8 cellular contexts compared by ENCODE assay signal in the genomic region with DNA sequence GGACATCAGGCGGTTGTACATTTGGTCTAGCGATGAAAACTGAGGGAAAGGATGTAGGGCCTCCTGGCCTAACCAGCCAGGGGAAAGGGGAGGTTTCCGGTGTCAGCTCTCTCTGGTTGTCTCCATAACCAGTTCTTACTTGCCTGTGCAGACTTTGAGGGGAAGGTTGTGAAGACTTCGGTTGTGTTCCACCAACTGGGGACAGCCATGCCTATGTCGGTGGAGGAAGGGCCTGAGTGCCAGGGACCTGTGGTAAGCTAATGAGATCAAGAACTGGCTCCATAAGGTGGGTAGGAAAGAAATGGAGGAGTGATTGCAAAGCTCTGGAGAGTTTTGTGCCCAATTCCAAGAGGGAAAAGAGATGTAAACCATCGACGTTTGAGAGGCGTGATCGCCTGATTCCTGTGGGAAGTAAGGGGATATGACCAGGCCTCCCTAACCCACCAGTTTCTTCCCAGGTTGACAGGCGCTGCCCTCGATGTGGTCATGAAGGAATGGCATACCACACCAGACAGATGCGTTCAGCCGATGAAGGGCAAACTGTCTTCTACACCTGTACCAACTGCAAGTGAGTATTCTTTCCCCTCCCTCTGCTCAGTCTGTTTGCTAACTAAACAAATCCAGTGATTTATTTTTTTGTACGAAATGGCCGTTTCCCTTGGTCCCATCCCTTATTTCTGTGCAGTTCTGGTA. TPM values are rescaled to one million over a fixed set of nuclear protein-coding genes. Genes with fewer than 3 reads are reported as not detected.
A peak's percentile ranks its signal among the peaks of the same experiment; 100 is the strongest.
DNase-seq lines count a peak whose midpoint lies in the region; TF ChIP-seq lines count a peak whose summit lies in the region.

No MANE protein-coding gene starts in this region.

- H3K14ac ChIP-seq in H9 (ENCODE audit: insufficient read depth, low read length) = no peak overlapping the region

- DNase-seq in NCI-H1417 (lab: John Stamatoyannopoulos, UW) (peak; percentile 21 to 65 (median 34)), NCI-H1417 treated with DMSO at 0.1 percent for 48 hours (lab: John Stamatoyannopoulos, UW) (no peak), H9 (no peak), NCI-H748 (lab: John Stamatoyannopoulos, UW; ENCODE audit: unreplicated experiment) (peak; percentile 55), astrocyte of the spinal cord (ENCODE audit: low read depth, low spot score) (peak; percentile 29), immature natural killer cell (peak; percentile 64 to 72 (median 70)), smooth muscle cell (lab: John Stamatoyannopoulos, UW; ENCODE audit: unreplicated experiment) (no peak), amniotic stem cell (lab: John Stamatoyannopoulos, UW) (no peak)

- no peak overlapping the region for H2BK20ac ChIP-seq in H9 (ENCODE audit: low read depth, low read length, poor library complexity, severe bottlenecking)

- WGBS in H9 (ENCODE audit: extremely low coverage, insufficient read length, low lambda C conversion rate) = no CpG with 5 or more reads among the region's 15 CpGs
- 60% methylated on average over 15 of the region's 15 CpGs for WGBS in smooth muscle cell (ENCODE audit: low lambda C conversion rate)

- H3K4me3 ChIP-seq in astrocyte of the spinal cord (ENCODE audit: low read depth, low read length) (peak overlapping the region; percentile 95), smooth muscle cell (peak overlapping the region; percentile 78)

- no peaks in the 10 kb centered on the region for H3K79me1 ChIP-seq in H9 (ENCODE audit: insufficient read depth, low read depth, low read length, poor library complexity, severe bottlenecking)

- H3K23me2 ChIP-seq in H9 (ENCODE audit: insufficient read length, low read depth, low read length, poor library complexity, severe bottlenecking) = peaks cover 20% of the 10 kb centered on the region

- no peaks in the 10 kb centered on the region for H3K36me3 ChIP-seq in smooth muscle cell (ENCODE audit: low read depth)

- no peak overlapping the region for H4K5ac ChIP-seq in H9 (ENCODE audit: insufficient read length, low read depth, low read length)

- H3K9me3 Mint-ChIP-seq in H9 (no peaks in the 10 kb centered on the region; a peak in 1 of 5 replicates), immature natural killer cell (no peaks in the 10 kb centered on the region)

- H3K4ac ChIP-seq in H9 (ENCODE audit: low read depth, low read length) = no peak overlapping the region

- H3K27me3 Mint-ChIP-seq in H9 (ENCODE audit: low read depth) = no peaks in the 10 kb centered on the region
- H3K27me3 Mint-ChIP-seq in immature natural killer cell (ENCODE audit: low read depth in 3 of 3) = peaks cover 4 to 14% (median 12%) of the 10 kb centered on the region in 3 donors

- no peak overlapping the region for H2AFZ ChIP-seq in H9 (ENCODE audit: low read length)
- H2AFZ ChIP-seq in smooth muscle cell (ENCODE audit: low read depth) = peak overlapping the region; percentile 95

- H4K20me1 ChIP-seq in H9 (ENCODE audit: control insufficient read depth, insufficient read depth, insufficient read length) (no peaks in the 10 kb centered on the region), smooth muscle cell (ENCODE audit: low read depth) (no peaks in the 10 kb centered on the region)

- H3K4me1 ChIP-seq in H9 (ENCODE audit: insufficient read depth, low read length) (0 out of 2 replicates have a peak, but pooled peaks cover 4% of the 10 kb centered on the region), smooth muscle cell (ENCODE audit: low read depth) (peaks cover 20% of the 10 kb centered on the region)

- no peak overlapping the region for H2BK12ac ChIP-seq in H9 (ENCODE audit: insufficient read length, low read depth, low read length)

- H2AK5ac ChIP-seq in H9 (ENCODE audit: insufficient read length, low read length) = no peak overlapping the region

- H3K4me1 Mint-ChIP-seq in H9 (peaks cover 16 to 21% of the 10 kb centered on the region in 2 experiments), immature natural killer cell (peaks cover 44 to 63% of the 10 kb centered on the region in 2 donors)

- H3K27me3 ChIP-seq in H9 (ENCODE audit: insufficient read depth, low read length) = no peaks in the 10 kb centered on the region
- H3K27me3 ChIP-seq in smooth muscle cell (ENCODE audit: low read depth) = no peaks in the 10 kb centered on the region

- H3K9ac ChIP-seq in H9 (ENCODE audit: extremely low read depth, insufficient read length, low read length) = peak overlapping the region; percentile 76
- H3K9ac ChIP-seq in smooth muscle cell (ENCODE audit: low read depth) = peak overlapping the region; percentile 89

- H3K27ac ChIP-seq in H9 (ENCODE audit: insufficient read length, low read depth, low read length) (no peak overlapping the region), smooth muscle cell (ENCODE audit: low read depth) (peak overlapping the region; percentile 85)

- no peaks in the 10 kb centered on the region for H3K9me3 ChIP-seq in H9 (ENCODE audit: control insufficient read depth, low read depth, low read length)
- H3K9me3 ChIP-seq in smooth muscle cell (replicated peaks; ENCODE audit: low read depth) = no peaks in the 10 kb centered on the region

- H3K27ac Mint-ChIP-seq in H9 (peak overlapping the region; percentile 20 to 98 (median 98); a peak in 5 of 7 replicates), immature natural killer cell (peak overlapping the region; percentile 96 to 100 (median 99))

- H2BK120ac ChIP-seq in H9 (ENCODE audit: low read depth, low read length, poor library complexity, severe bottlenecking) = no peak overlapping the region

- H3K18ac ChIP-seq in H9 (ENCODE audit: insufficient read length, low read depth, low read length) = no peak overlapping the region

- H3K56ac ChIP-seq in H9 (ENCODE audit: insufficient read length, low read depth, low read length) = no peak overlapping the region

- in situ Hi-C loops in astrocyte of the spinal cord (cut with HindIII; ENCODE audit: low sequenced_read_pairs) = no loop called here

- peak overlapping the region; percentile 86 for H3K4me2 ChIP-seq in H9 (ENCODE audit: insufficient read depth, insufficient read length, low read length)
- H3K4me2 ChIP-seq in smooth muscle cell = peak overlapping the region; percentile 87

- no peak overlapping the region for H3K23ac ChIP-seq in H9 (ENCODE audit: insufficient read length, low read depth, low read length)

- H3T11ph ChIP-seq in H9 (ENCODE audit: low read length) = no peak overlapping the region

- no peak overlapping the region for H4K91ac ChIP-seq in H9 (ENCODE audit: insufficient read length, low read depth, low read length)

- TF ChIP-seq CTCF in H9 (conservative IDR thresholded peaks at IDR 0.05) (no peak), astrocyte of the spinal cord (IDR thresholded peaks at IDR 0.05; ENCODE audit: low read depth, low read length) (no peak), smooth muscle cell (IDR thresholded peaks at IDR 0.05; ENCODE audit: borderline replicate concordance, insufficient read depth, poor library complexity, severe bottlenecking) (no peak)

- no peak overlapping the region for H4K8ac ChIP-seq in H9 (replicated peaks; ENCODE audit: insufficient read length, low read depth, low read length)

- H3K36me3 Mint-ChIP-seq in H9 (ENCODE audit: insufficient read depth in 1 of 3, low read depth in 3 of 3) (peaks cover 1 to 10% (median 10%) of the 10 kb centered on the region in 3 experiments; a peak in 6 of 7 replicates), immature natural killer cell (peaks cover 9 to 13% (median 11%) of the 10 kb centered on the region in 3 donors)

- peak overlapping the region; percentile 95 to 97 for H3K4me3 Mint-ChIP-seq in H9
- peak overlapping the region; percentile 94 to 99 (median 96) for H3K4me3 Mint-ChIP-seq in immature natural killer cell

- H3K79me2 ChIP-seq in H9 (ENCODE audit: insufficient read depth, low read length) = no peaks in the 10 kb centered on the region
- H3K79me2 ChIP-seq in smooth muscle cell (ENCODE audit: low read depth) = peaks cover 24% of the 10 kb centered on the region

- peaks cover 8% of the 10 kb centered on the region for H3F3A ChIP-seq in smooth muscle cell (ENCODE audit: low read depth)

- no peak overlapping the region for H2BK5ac ChIP-seq in H9 (ENCODE audit: insufficient read length, low read length)

- no peak overlapping the region for H2BK15ac ChIP-seq in H9 (ENCODE audit: low read depth, low read length)

RNA-seq across cellular contexts. Expression of a gene that starts 0.8 kb away (rescaled TPM):
- total RNA-seq in H9 (2021) = 31.9 and 33.1 TPM in 2 replicates
- 100 to 1,000 TPM in 1 of 3 donors, 10 to 100 TPM in 2; 68.8 to 114 (median 87.2) TPM for polyA plus RNA-seq in immature natural killer cell
- total RNA-seq in smooth muscle cell = 17.3 and 21.0 TPM in 2 replicates
- 35.1 and 41.7 TPM in 2 replicates for polyA plus RNA-seq in smooth muscle cell

RNA-seq across cellular contexts. Expression of a gene that starts 5.1 kb away (rescaled TPM):
- 22.7 and 23.8 TPM in 2 replicates for total RNA-seq in H9 (2021)
- polyA plus RNA-seq in immature natural killer cell = 100 to 1,000 TPM in 1 of 3 donors, 10 to 100 TPM in 2; 72.9 to 129 (median 98.8) TPM
- 48.8 and 63.4 TPM in 2 replicates for total RNA-seq in smooth muscle cell
- 76.8 and 80.2 TPM in 2 replicates for polyA plus RNA-seq in smooth muscle cell

RNA-seq across cellular contexts. Expression of a gene that starts 13.7 kb away (rescaled TPM):
- 0.26 and 0.39 TPM in 2 replicates for total RNA-seq in H9 (2021)
- polyA plus RNA-seq in immature natural killer cell = not detected
- total RNA-seq in smooth muscle cell = 0.18 and 0.90 TPM in 2 replicates
- 0.70 and 0.74 TPM in 2 replicates for polyA plus RNA-seq in smooth muscle cell

RNA-seq across cellular contexts. Expression of a gene that starts 51.0 kb away (rescaled TPM):
- total RNA-seq in H9 (2021) = not detected in 2 replicates
- not detected for polyA plus RNA-seq in immature natural killer cell
- 0.18 TPM in 1 of 2 replicates, not detected in the other for total RNA-seq in smooth muscle cell
- polyA plus RNA-seq in smooth muscle cell = not detected in 2 replicates

Comparison
In these comparisons a context has a peak if more than half of its experiments do, and no peak if none do; other contexts are left out.
1. DNase-seq: peak in NCI-H1417 (3 of 3), NCI-H748 (single experiment), astrocyte of the spinal cord (single experiment) and immature natural killer cell (3 of 3); none in NCI-H1417 treated with DMSO at 0.1 percent for 48 hours (single experiment), H9 (single experiment), smooth muscle cell (single experiment) and amniotic stem cell (single experiment).